Comparison of ENCODE assay signal across 1 cellular context in genomic region chr14:38198425-38198824, GRCh38.
TF ChIP-seq lines count a peak whose summit lies in the region.

No MANE protein-coding gene starts in this region.

TF ChIP-seq in H1, 55 proteins besides CTCF, POLR2A, EP300 and RAD21:
- TF ChIP-seq POLR2AphosphoS5 (IDR thresholded peaks at IDR 0.05; ENCODE audit: low read depth, low read length) (peak; percentile 57; the same call in 1 of the 2 replicates), CHD2 (IDR thresholded peaks at IDR 0.05; ENCODE audit: low read length) (no peak), NRF1 (IDR thresholded peaks at IDR 0.05; ENCODE audit: low read depth, low read length) (0 out of 2 replicates have a peak, but pooled peaks have one; percentile 8), TBP (IDR thresholded peaks at IDR 0.05; ENCODE audit: low read depth, low read length) (no peak), KDM1A (IDR thresholded peaks at IDR 0.05; ENCODE audit: borderline replicate concordance, low read length) (0 out of 2 replicates have a peak, but pooled peaks have one; percentile 12), JUN (IDR thresholded peaks at IDR 0.05; ENCODE audit: low read depth, low read length) (no peak), EGR1 (IDR thresholded peaks at IDR 0.05; ENCODE audit: borderline replicate concordance, low read depth, low read length) (no peak), USF2 (IDR thresholded peaks at IDR 0.05; ENCODE audit: low read length) (no peak), PHF8 (conservative IDR thresholded peaks at IDR 0.05; ENCODE audit: low read depth, low read length) (no peak), CREB1 (IDR thresholded peaks at IDR 0.05) (no peak), CHD7 (IDR thresholded peaks at IDR 0.05; ENCODE audit: insufficient replicate concordance, low read length) (no peak), SUZ12 (IDR thresholded peaks at IDR 0.05; ENCODE audit: low read length) (no peak)
TF ChIP-seq in H1: peak in this region for 3.
